ENCODE assay signal across 9 cellular contexts in the genomic region with DNA sequence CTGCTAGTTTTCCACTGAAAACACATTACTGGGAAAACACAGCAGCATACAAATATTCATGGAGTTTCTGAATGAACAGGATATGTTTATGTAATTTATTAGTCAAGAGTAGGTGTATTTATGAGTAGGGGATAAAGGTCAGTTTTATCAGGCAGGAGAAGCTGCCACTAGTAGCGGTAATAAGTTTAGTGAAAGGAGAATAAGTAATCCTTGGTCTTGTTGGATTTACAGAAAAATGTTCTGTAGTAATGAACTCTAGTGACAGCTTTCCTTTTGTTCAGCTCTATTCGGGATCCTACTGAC. TPM values are rescaled to one million over a fixed set of nuclear protein-coding genes. Genes with fewer than 3 reads are reported as not detected.
DNase-seq lines count a peak whose midpoint lies in the region; ATAC-seq and TF ChIP-seq lines count a peak whose summit lies in the region.
"Had no signal": no experiment of that assay in that cellular context is flagged by ENCODE, and none has a peak within 500 bp of the region (broad histone marks: within the 10 kb centered on the region; RNA-seq: fewer than 3 reads in every experiment).

No MANE protein-coding gene starts in this region.

- H3K4me3 ChIP-seq in Caco-2 (ENCODE audit: low read depth, low read length), result peak overlapping the region; percentile 44
- H3K4me3 ChIP-seq in NB4 (ENCODE audit: low read depth, low read length), result peak overlapping the region; percentile 88
- H3K4me3 ChIP-seq in neural progenitor cell, result peak overlapping the region; percentile 82
- H3K4me3 ChIP-seq in lower leg skin (ENCODE audit: low read depth, poor library complexity, severe bottlenecking), result no peak overlapping the region

- no peaks in the 10 kb centered on the region for H3K9me3 Mint-ChIP-seq in Caco-2 (ENCODE audit: unreplicated experiment)
- no peaks in the 10 kb centered on the region for H3K9me3 Mint-ChIP-seq in effector memory CD8-positive, alpha-beta T cell
- no peaks in the 10 kb centered on the region for H3K9me3 Mint-ChIP-seq in neural progenitor cell

- 49 to 71% methylated on average over 2 of the region's 2 CpGs for WGBS in lower leg skin, 2 donors

- CTCF ChIA-PET in Caco-2 (lab: Charles Lee), result no interaction called here

- H3K4me1 ChIP-seq in Caco-2, result peaks cover 10% of the 10 kb centered on the region; the same call in 1 of the 2 replicates
- peaks cover 11% of the 10 kb centered on the region for H3K4me1 ChIP-seq in neural progenitor cell

- H3K27ac ChIP-seq in neural progenitor cell, result no peak overlapping the region

- no peak overlapping the region for H2AFZ ChIP-seq in neural progenitor cell (replicated peaks)

- BruUV-seq in Caco-2 (replicated peaks; lab: Mats Ljungman, UMichigan), result no TSS peak

- intact Hi-C loops in Caco-2 (cut with micrococcal nuclease; ENCODE audit: unreplicated experiment) (loop anchor here (2.0 to 5.0 kb wide), 4 partner anchors 38 to 118 kb away; a partner anchor contains a TSS), lower leg skin (cut with DNase I; ENCODE audit: low total_unique reads) (no loop called here)

- no peaks in the 10 kb centered on the region for H3K27me3 Mint-ChIP-seq in Caco-2 (ENCODE audit: insufficient read depth, unreplicated experiment)
- H3K27me3 Mint-ChIP-seq in effector memory CD8-positive, alpha-beta T cell, result no peaks in the 10 kb centered on the region
- H3K27me3 Mint-ChIP-seq in neural progenitor cell (ENCODE audit: insufficient read depth, low read depth), result peaks cover 7% of the 10 kb centered on the region

- ATAC-seq in effector memory CD8-positive, alpha-beta T cell (replicated peaks), result no peak
- no peak for ATAC-seq in activated CD4-positive, CD25-positive, alpha-beta regulatory T cell treated with anti-CD3 and anti-CD28 coated beads, Interleukin-2, amount 50 U/mL, for 24 hours

- DNase-seq in Caco-2 (no peak), NB4 (ENCODE audit: low read depth) (no peak), neural progenitor cell (ENCODE audit: low spot score) (no peak), lower leg skin (ENCODE audit: low spot score in 2 of 2) (no peak), kidney glomerular epithelial cell (lab: John Stamatoyannopoulos, UW) (no peak)
- no peak for DNase-seq in effector memory CD8-positive, alpha-beta T cell
- DNase-seq in stimulated activated CD4-positive, alpha-beta T cell treated with anti-CD3 and anti-CD28 coated beads, Interleukin-4, amount 100 ng/mL, for 1 hour, result no peak
- DNase-seq: NCI-H2081 treated with DMSO at 0.1 percent for 48 hours had no signal

- H3K36me3 Mint-ChIP-seq in Caco-2 (ENCODE audit: insufficient read depth, unreplicated experiment) (peaks cover 38% of the 10 kb centered on the region), neural progenitor cell (peaks cover 11% of the 10 kb centered on the region)
- H3K36me3 Mint-ChIP-seq in effector memory CD8-positive, alpha-beta T cell (ENCODE audit: insufficient read depth), result peaks cover 8% of the 10 kb centered on the region

- POLR2A ChIA-PET in Caco-2 (lab: Charles Lee), result interaction anchor here (1.0 kb wide), 1 partner anchor 118 kb away, joined by 4 read pairs; a partner anchor contains a TSS

- peaks cover 22% of the 10 kb centered on the region for H4K20me1 ChIP-seq in neural progenitor cell (ENCODE audit: low read depth)

- no peaks in the 10 kb centered on the region for H3K9me3 ChIP-seq in Caco-2
- no peaks in the 10 kb centered on the region for H3K9me3 ChIP-seq in neural progenitor cell (ENCODE audit: low read depth)

- peaks cover 21% of the 10 kb centered on the region for H3F3A ChIP-seq in neural progenitor cell (ENCODE audit: low read depth)

- TF ChIP-seq POLR2A in NB4 (IDR thresholded peaks at IDR 0.05; ENCODE audit: extremely low read depth, insufficient read length) (no peak), lower leg skin (IDR thresholded peaks at IDR 0.05) (no peak)

- H3K27me3 ChIP-seq in Caco-2 (replicated peaks; ENCODE audit: control insufficient read depth, insufficient read depth, low read length) (no peaks in the 10 kb centered on the region), neural progenitor cell (peaks cover 33% of the 10 kb centered on the region)

- peak overlapping the region; percentile 88 for H3K4me2 ChIP-seq in neural progenitor cell

- H3K36me3 ChIP-seq in Caco-2 (ENCODE audit: control insufficient read depth, insufficient read depth, low read length) (no peaks in the 10 kb centered on the region), neural progenitor cell (no peaks in the 10 kb centered on the region)

- no peak overlapping the region for H3K9ac ChIP-seq in neural progenitor cell

- TF ChIP-seq CTCF in Caco-2 (IDR thresholded peaks at IDR 0.05; ENCODE audit: insufficient read depth in 1 of 2, low read depth in 1 of 2, low read length in 1 of 2, severe bottlenecking in 1 of 2, unreplicated experiment in 1 of 2) (no peak), NB4 (IDR thresholded peaks at IDR 0.05; ENCODE audit: low read depth, low read length) (no peak), neural progenitor cell (IDR thresholded peaks at IDR 0.05) (no peak), lower leg skin (IDR thresholded peaks at IDR 0.05) (no peak)

- peak overlapping the region; percentile 26 for H3K27ac Mint-ChIP-seq in Caco-2 (ENCODE audit: unreplicated experiment)
- peak overlapping the region in 1 of 2 donors; percentile 88 for H3K27ac Mint-ChIP-seq in effector memory CD8-positive, alpha-beta T cell
- H3K27ac Mint-ChIP-seq in neural progenitor cell, result no peak overlapping the region

- H3K4me3 Mint-ChIP-seq in Caco-2 (ENCODE audit: unreplicated experiment) (peak overlapping the region; percentile 98), neural progenitor cell (peak overlapping the region; percentile 98)
- H3K4me3 Mint-ChIP-seq in effector memory CD8-positive, alpha-beta T cell, result peak overlapping the region; percentile 94 to 95

- H3K4me1 Mint-ChIP-seq in Caco-2 (ENCODE audit: low read depth, unreplicated experiment) (peaks cover 24% of the 10 kb centered on the region), neural progenitor cell (peaks cover 28% of the 10 kb centered on the region)
- peaks cover 19 to 21% of the 10 kb centered on the region in 2 donors for H3K4me1 Mint-ChIP-seq in effector memory CD8-positive, alpha-beta T cell (ENCODE audit: low read depth in 2 of 2)

- peaks cover 46% of the 10 kb centered on the region for H3K79me2 ChIP-seq in neural progenitor cell (ENCODE audit: low read depth)

RNA-seq across cellular contexts. Expression of a gene that starts 1.2 kb away (rescaled TPM):
- total RNA-seq in Caco-2 (2022) (43.3 and 49.6 TPM in 2 replicates), neural progenitor cell (ENCODE audit: low replicate concordance) (5.5 and 20.3 TPM in 2 replicates), lower leg skin (10 to 100 TPM in 3 of 4 donors, 1 to 10 TPM in 1; 6.6 to 22.6 (median 13.9) TPM)

RNA-seq across cellular contexts. Expression of a gene that starts 54.2 kb away (rescaled TPM):
- total RNA-seq in Caco-2 (2022) (7.6 and 7.9 TPM in 2 replicates), neural progenitor cell (ENCODE audit: low replicate concordance) (10.0 and 15.0 TPM in 2 replicates), lower leg skin (10 to 100 TPM in 2 of 4 donors, 1 to 10 TPM in 2; 6.1 to 11.7 (median 9.9) TPM)
